In the genomic region with DNA sequence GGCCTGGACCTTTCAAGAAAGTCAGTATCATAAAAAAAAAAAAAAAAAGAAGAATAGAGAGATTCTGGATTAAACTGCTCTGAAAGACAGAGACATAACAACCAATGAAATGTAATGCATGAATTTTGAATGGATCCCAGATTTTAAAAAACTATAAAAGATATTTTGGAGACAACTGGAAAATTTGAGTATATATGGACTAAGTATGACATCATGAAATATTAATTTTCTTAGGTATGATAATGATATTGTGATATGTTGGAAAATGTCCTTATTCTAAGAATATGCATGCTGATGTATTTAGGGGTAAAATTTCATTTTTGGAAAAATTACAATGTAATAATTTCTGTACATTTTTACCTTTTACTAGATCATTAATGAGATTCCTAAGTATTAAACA, we compare ENCODE assay signal across 22 cellular contexts. TPM values are rescaled to one million over a fixed set of nuclear protein-coding genes. Genes with fewer than 3 reads are reported as not detected.
DNase-seq lines count a peak whose midpoint lies in the region; ATAC-seq, FAIRE-seq and TF ChIP-seq lines count a peak whose summit lies in the region.
"Had no signal": no experiment of that assay in that cellular context is flagged by ENCODE, and none has a peak within 500 bp of the region (broad histone marks: within the 10 kb centered on the region; RNA-seq: fewer than 3 reads in every experiment).

No MANE protein-coding gene starts in this region.

- intact Hi-C loops in kidney (cut with DNase I): no loop called here

- no peak overlapping the region for H3K4me3 ChIP-seq in kidney (ENCODE audit: low read length in 2 of 2)
- H3K4me3 ChIP-seq: GM23338 had no signal

- H3K27me3 Mint-ChIP-seq in activated CD8-positive, alpha-beta T cell treated with anti-CD3 and anti-CD28 coated beads, Interleukin-2, amount 10 ng/mL, durations not matched to agents 7 days and 5 days (ENCODE audit: low read depth): no peaks in the 10 kb centered on the region
- H3K27me3 Mint-ChIP-seq: CD4-positive, alpha-beta memory T cell had no signal

- no peak overlapping the region for H3K27ac Mint-ChIP-seq in activated CD8-positive, alpha-beta T cell treated with anti-CD3 and anti-CD28 coated beads, Interleukin-2, amount 10 ng/mL, durations not matched to agents 7 days and 5 days
- H3K27ac Mint-ChIP-seq: CD4-positive, alpha-beta memory T cell; GM23338; H9; HFFc6 had no signal

- H3K4me1 ChIP-seq in kidney (ENCODE audit: control insufficient read depth in 1 of 2, insufficient read depth in 1 of 2, low read depth in 1 of 2, low read length in 2 of 2): no peaks in the 10 kb centered on the region

- peaks cover 0 to 2% of the 10 kb centered on the region in 2 donors for H3K36me3 ChIP-seq in kidney (ENCODE audit: control insufficient read depth in 1 of 2, insufficient read depth in 2 of 2, low read length in 2 of 2)

- DNase-seq in RCC 7860 (ENCODE audit: low spot score) (no peak), kidney (no peak)
- DNase-seq in activated CD4-positive, alpha-beta T cell treated with anti-CD3 and anti-CD28 coated beads, Interleukin-2, amount 50 U/mL, for 1 hour: no peak
- no peak for DNase-seq in effector CD4-positive, alpha-beta T cell
- no peak for DNase-seq in activated CD8-positive, alpha-beta T cell treated with anti-CD3 and anti-CD28 coated beads, Interleukin-2, amount 10 ng/mL, durations not matched to agents 7 days and 5 days
- DNase-seq: 8988T; C1 segment of cervical spinal cord; Calu3; CD4-positive, alpha-beta memory T cell; COR-L47; DMS53; DMS79 treated with DMSO at 0.1 percent for 48 hours; GF-D8; H9; HFFc6 had no signal

- H3K9ac ChIP-seq in kidney (ENCODE audit: low read length in 2 of 2): no peak overlapping the region

- no peak overlapping the region for H3K27ac ChIP-seq in kidney (ENCODE audit: low read depth in 2 of 2, low read length in 2 of 2)

- FAIRE-seq in A204.1 (lab: Jason Lieb, UNC) (peak; percentile 85), RCC 7860 (lab: Jason Lieb, UNC) (peak; percentile 17), endometrium (lab: Jason Lieb, UNC) (peak; percentile 53), kidney (lab: Jason Lieb, UNC) (peak; percentile 69)
- FAIRE-seq: GM12891, GM18507 had no signal

- peaks cover under 1% of the 10 kb centered on the region for H3K9me3 Mint-ChIP-seq in activated CD8-positive, alpha-beta T cell treated with anti-CD3 and anti-CD28 coated beads, Interleukin-2, amount 10 ng/mL, durations not matched to agents 7 days and 5 days (ENCODE audit: insufficient read depth)
- H3K9me3 Mint-ChIP-seq: HFFc6 had no signal

- ATAC-seq in GM21723 (IDR thresholded peaks at IDR 0.05; ENCODE audit: unreplicated experiment): no peak
- no peak for ATAC-seq in activated CD8-positive, alpha-beta T cell treated with anti-CD3 and anti-CD28 coated beads, Interleukin-2, amount 10 ng/mL, durations not matched to agents 7 days and 5 days
- ATAC-seq: GM23338, HCT116 had no signal

- H3K4me3 Mint-ChIP-seq in activated CD8-positive, alpha-beta T cell treated with anti-CD3 and anti-CD28 coated beads, Interleukin-2, amount 10 ng/mL, durations not matched to agents 7 days and 5 days: no peak overlapping the region
- H3K4me3 Mint-ChIP-seq: CD4-positive, alpha-beta memory T cell; GM23338; H9; HFFc6 had no signal

- POLR2A ChIA-PET in activated CD8-positive, alpha-beta T cell treated with anti-CD3 and anti-CD28 coated beads, Interleukin-2, amount 10 ng/mL, durations not matched to agents 7 days and 5 days (lab: Charles Lee): no interaction called here

- H3K4me1 Mint-ChIP-seq in activated CD8-positive, alpha-beta T cell treated with anti-CD3 and anti-CD28 coated beads, Interleukin-2, amount 10 ng/mL, durations not matched to agents 7 days and 5 days (ENCODE audit: low read depth): no peaks in the 10 kb centered on the region
- H3K4me1 Mint-ChIP-seq: CD4-positive, alpha-beta memory T cell; GM23338; H9 had no signal

- peaks cover 11% of the 10 kb centered on the region for H3K36me3 Mint-ChIP-seq in activated CD8-positive, alpha-beta T cell treated with anti-CD3 and anti-CD28 coated beads, Interleukin-2, amount 10 ng/mL, durations not matched to agents 7 days and 5 days (ENCODE audit: low read depth)

- no peaks in the 10 kb centered on the region for H3K9me3 ChIP-seq in kidney (ENCODE audit: control insufficient read depth in 1 of 2, low read length in 2 of 2)

- CTCF ChIA-PET in activated CD8-positive, alpha-beta T cell treated with anti-CD3 and anti-CD28 coated beads, Interleukin-2, amount 10 ng/mL, durations not matched to agents 7 days and 5 days (lab: Charles Lee): no interaction called here

- no peak for TF ChIP-seq CTCF in kidney (IDR thresholded peaks at IDR 0.05; ENCODE audit: borderline replicate concordance, extremely low read depth, insufficient read depth)

RNA-seq across cellular contexts. Expression of gene TBC1D19, which starts 52.6 kb away (rescaled TPM):
- total RNA-seq in kidney: 19.1 TPM
- 10.8 TPM for polyA plus RNA-seq in kidney (ENCODE audit: insufficient read depth, low read depth, low replicate concordance)
- 1 to 10 TPM; 4.7 to 5.7 TPM for total RNA-seq in activated CD8-positive, alpha-beta T cell treated with anti-CD3 and anti-CD28 coated beads, Interleukin-2, amount 10 ng/mL, durations not matched to agents 7 days and 5 days
